Comparison of ENCODE assay signal across 9 cellular contexts in the genomic region with DNA sequence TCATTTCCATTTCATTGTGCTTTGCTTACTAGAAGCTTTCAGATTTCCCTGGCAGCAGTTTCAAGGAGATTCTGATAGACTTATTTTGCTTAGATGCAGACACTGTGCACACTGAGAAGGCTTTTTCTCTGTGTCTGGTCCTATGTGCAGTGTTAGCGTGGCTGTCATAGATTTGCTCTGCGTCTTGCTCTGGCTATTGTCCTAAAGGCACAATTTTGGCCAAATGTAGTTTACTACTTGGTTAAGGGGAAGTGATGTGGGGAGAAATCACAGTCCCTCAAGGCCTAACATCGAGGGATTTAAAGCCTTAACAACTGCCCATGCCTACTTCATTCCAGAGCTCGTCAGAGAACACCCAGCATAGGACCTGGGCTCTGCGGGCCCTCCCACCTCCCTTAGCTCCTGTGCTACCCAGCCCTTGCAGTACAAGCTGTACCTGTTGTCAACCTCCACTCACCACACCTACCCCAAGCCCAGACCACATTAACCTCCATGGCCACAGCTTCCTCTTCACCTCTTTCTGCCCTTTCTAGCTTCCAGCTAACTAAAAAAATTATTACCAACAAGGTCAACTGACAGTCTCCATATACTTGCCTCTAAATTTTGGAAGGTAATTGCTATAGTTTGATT. TPM values are rescaled to one million over a fixed set of nuclear protein-coding genes. Genes with fewer than 3 reads are reported as not detected.
DNase-seq lines count a peak whose midpoint lies in the region; ATAC-seq and TF ChIP-seq lines count a peak whose summit lies in the region.
"Had no signal": no experiment of that assay in that cellular context is flagged by ENCODE, and none has a peak within 500 bp of the region (broad histone marks: within the 10 kb centered on the region; RNA-seq: fewer than 3 reads in every experiment).

No MANE protein-coding gene starts in this region.

- H3K4ac ChIP-seq in IMR-90 (ENCODE audit: low read depth, low read length), result no peak overlapping the region
- no peak overlapping the region for H3K4ac ChIP-seq in H9 (ENCODE audit: low read depth, low read length)

- peaks cover 0 to 1% (median 0%) of the 10 kb centered on the region in 7 donors for H3K9me3 Mint-ChIP-seq in CD14-positive monocyte
- no peaks in the 10 kb centered on the region for H3K9me3 Mint-ChIP-seq in H9

- H3K79me1 ChIP-seq in IMR-90 (ENCODE audit: low read depth in 1 of 2, low read length in 2 of 2), result peaks cover 0 to 2% of the 10 kb centered on the region in 2 experiments; a peak in 1 of 4 replicates
- no peaks in the 10 kb centered on the region for H3K79me1 ChIP-seq in H9 (ENCODE audit: insufficient read depth, low read depth, low read length, poor library complexity, severe bottlenecking)

- H3F3A ChIP-seq in smooth muscle cell (ENCODE audit: low read depth), result peaks cover 5% of the 10 kb centered on the region

- no peaks in the 10 kb centered on the region for H3K23me2 ChIP-seq in H9 (ENCODE audit: insufficient read length, low read depth, low read length, poor library complexity, severe bottlenecking)

- H3K18ac ChIP-seq in IMR-90 (ENCODE audit: low read depth, low read length), result no peak overlapping the region
- no peak overlapping the region for H3K18ac ChIP-seq in H9 (ENCODE audit: insufficient read length, low read depth, low read length)

- no peak for TF ChIP-seq POLR2A in IMR-90 (IDR thresholded peaks at IDR 0.05; ENCODE audit: low read depth, low read length)

- H3K36me3 ChIP-seq in IMR-90 (ENCODE audit: control insufficient read depth, insufficient read depth, low read length), result no peaks in the 10 kb centered on the region
- no peaks in the 10 kb centered on the region for H3K36me3 ChIP-seq in smooth muscle cell (ENCODE audit: low read depth)

- H4K20me1 ChIP-seq in IMR-90 (ENCODE audit: insufficient read depth, low read length), result no peaks in the 10 kb centered on the region
- H4K20me1 ChIP-seq in H9 (ENCODE audit: control insufficient read depth, insufficient read depth, insufficient read length), result no peaks in the 10 kb centered on the region
- no peaks in the 10 kb centered on the region for H4K20me1 ChIP-seq in smooth muscle cell (ENCODE audit: low read depth)

- in situ Hi-C loops in IMR-90 (cut with MboI; ENCODE audit: low sequenced_read_pairs), result no loop called here

- H2BK12ac ChIP-seq in H9 (ENCODE audit: insufficient read length, low read depth, low read length), result no peak overlapping the region

- H3K4me2 ChIP-seq in IMR-90 (ENCODE audit: low read depth, low read length) (no peak overlapping the region), H9 (ENCODE audit: insufficient read depth, insufficient read length, low read length) (no peak overlapping the region), smooth muscle cell (no peak overlapping the region)

- H2BK15ac ChIP-seq in IMR-90 (ENCODE audit: low read depth, low read length) (no peak overlapping the region), H9 (ENCODE audit: low read depth, low read length) (no peak overlapping the region)

- H2BK5ac ChIP-seq in IMR-90 (ENCODE audit: low read depth, low read length, poor library complexity, severe bottlenecking), result no peak overlapping the region
- H2BK5ac ChIP-seq in H9 (ENCODE audit: insufficient read length, low read length), result no peak overlapping the region

- H3K4me3 Mint-ChIP-seq in CD14-positive monocyte (no peak overlapping the region), H9 (no peak overlapping the region)

- dilution Hi-C loops in IMR-90 (cut with HindIII; ENCODE audit: low sequenced_read_pairs, unreplicated experiment), result no loop called here

- H3K23ac ChIP-seq in IMR-90 (ENCODE audit: low read depth, low read length) (no peak overlapping the region), H9 (ENCODE audit: insufficient read length, low read depth, low read length) (no peak overlapping the region)

- H4K8ac ChIP-seq in IMR-90 (ENCODE audit: low read depth in 2 of 2, low read length in 2 of 2) (no peak overlapping the region), H9 (replicated peaks; ENCODE audit: insufficient read length, low read depth, low read length) (no peak overlapping the region)

- H2AFZ ChIP-seq in IMR-90 (replicated peaks; ENCODE audit: low read length, poor library complexity), result no peak overlapping the region
- no peak overlapping the region for H2AFZ ChIP-seq in H9 (ENCODE audit: low read length)
- no peak overlapping the region for H2AFZ ChIP-seq in smooth muscle cell (ENCODE audit: low read depth)

- H2AK9ac ChIP-seq in IMR-90 (replicated peaks; ENCODE audit: low read depth, low read length, poor library complexity), result peak overlapping the region; percentile 40

- H3K36me3 Mint-ChIP-seq in CD14-positive monocyte (no peaks in the 10 kb centered on the region), H9 (ENCODE audit: insufficient read depth in 1 of 3, low read depth in 3 of 3) (no peaks in the 10 kb centered on the region)

- intact Hi-C loops in IMR-90 (cut with micrococcal nuclease) (no loop called here), CD14-positive monocyte (cut with micrococcal nuclease) (no loop called here)

- TF ChIP-seq RAD21 in IMR-90 (IDR thresholded peaks at IDR 0.05; ENCODE audit: low read length), result no peak

- TF ChIP-seq CTCF in IMR-90 (conservative IDR thresholded peaks at IDR 0.05; ENCODE audit: low read depth, low read length) (no peak), CD14-positive monocyte (IDR thresholded peaks at IDR 0.05) (no peak), H9 (conservative IDR thresholded peaks at IDR 0.05) (no peak), smooth muscle cell (IDR thresholded peaks at IDR 0.05; ENCODE audit: borderline replicate concordance, insufficient read depth, poor library complexity, severe bottlenecking) (no peak)

- H3K4me3 ChIP-seq in IMR-90 (ENCODE audit: insufficient read depth, low read depth, low read length), result no peak overlapping the region
- no peak overlapping the region for H3K4me3 ChIP-seq in smooth muscle cell

- H4K5ac ChIP-seq in IMR-90 (ENCODE audit: low read depth, low read length), result no peak overlapping the region
- no peak overlapping the region for H4K5ac ChIP-seq in H9 (ENCODE audit: insufficient read length, low read depth, low read length)

- H3K27me3 Mint-ChIP-seq in CD14-positive monocyte (ENCODE audit: low read depth in 3 of 3) (peaks cover 0 to 6% (median 2%) of the 10 kb centered on the region in 3 donors), H9 (ENCODE audit: low read depth) (no peaks in the 10 kb centered on the region)

- no peaks in the 10 kb centered on the region for H3K79me2 ChIP-seq in H9 (ENCODE audit: insufficient read depth, low read length)
- H3K79me2 ChIP-seq in smooth muscle cell (ENCODE audit: low read depth), result no peaks in the 10 kb centered on the region

- H4K91ac ChIP-seq in IMR-90 (ENCODE audit: insufficient read depth, low read depth, low read length), result no peak overlapping the region
- no peak overlapping the region for H4K91ac ChIP-seq in H9 (ENCODE audit: insufficient read length, low read depth, low read length)

- no peak overlapping the region for H3T11ph ChIP-seq in H9 (ENCODE audit: low read length)

- H3K14ac ChIP-seq in IMR-90 (replicated peaks; ENCODE audit: low read depth, low read length), result no peak overlapping the region
- H3K14ac ChIP-seq in H9 (ENCODE audit: insufficient read depth, low read length), result no peak overlapping the region

- ATAC-seq in GM19035 (IDR thresholded peaks at IDR 0.05; ENCODE audit: unreplicated experiment), result peak; percentile 80
- ATAC-seq in IMR-90 (ENCODE audit: low read depth), result no peak
- ATAC-seq: HCT116 had no signal

- H2BK20ac ChIP-seq in IMR-90 (ENCODE audit: low read depth, low read length) (no peak overlapping the region), H9 (ENCODE audit: low read depth, low read length, poor library complexity, severe bottlenecking) (no peak overlapping the region)

- no peak overlapping the region for H3K9ac ChIP-seq in IMR-90 (ENCODE audit: low read depth, low read length)
- no peak overlapping the region for H3K9ac ChIP-seq in H9 (ENCODE audit: extremely low read depth, insufficient read length, low read length)
- no peak overlapping the region for H3K9ac ChIP-seq in smooth muscle cell (ENCODE audit: low read depth)

- WGBS in IMR-90 (ENCODE audit: extremely low coverage in 2 of 2, insufficient read length in 1 of 2), 2 experiments, result 40% methylated on average over 1 of the region's 5 CpGs; no CpG with 5 or more reads in 1 of the 2 experiments
- no CpG with 5 or more reads among the region's 5 CpGs for WGBS in H9 (ENCODE audit: extremely low coverage, insufficient read length, low lambda C conversion rate)
- 95% methylated on average over 5 of the region's 5 CpGs for WGBS in smooth muscle cell (ENCODE audit: low lambda C conversion rate)

- no TSS peak for BruUV-seq in IMR-90 (replicated peaks; lab: Mats Ljungman, UMichigan)

- no peak overlapping the region for H3K27ac Mint-ChIP-seq in CD14-positive monocyte
- no peak overlapping the region for H3K27ac Mint-ChIP-seq in H9

- no peak overlapping the region for H3K27ac ChIP-seq in IMR-90 (ENCODE audit: insufficient read depth, low read length)
- H3K27ac ChIP-seq in H9 (ENCODE audit: insufficient read length, low read depth, low read length), result no peak overlapping the region
- no peak overlapping the region for H3K27ac ChIP-seq in smooth muscle cell (ENCODE audit: low read depth)

- H3K4me1 ChIP-seq in IMR-90 (ENCODE audit: control insufficient read depth, insufficient read depth, low read length), result peaks cover 8% of the 10 kb centered on the region
- H3K4me1 ChIP-seq in H9 (ENCODE audit: insufficient read depth, low read length), result no peaks in the 10 kb centered on the region
- H3K4me1 ChIP-seq in smooth muscle cell (ENCODE audit: low read depth), result peaks cover 2% of the 10 kb centered on the region

- H3K56ac ChIP-seq in IMR-90 (ENCODE audit: extremely low read depth, insufficient read depth, low read length) (no peak overlapping the region), H9 (ENCODE audit: insufficient read length, low read depth, low read length) (no peak overlapping the region)

- POLR2A ChIA-PET in IMR-90 (lab: Charles Lee; ENCODE audit: unreplicated experiment), result no interaction called here

- CTCF ChIA-PET in IMR-90 (lab: Yijun Ruan, JAX), result interaction anchor here (0.6 to 0.9 kb wide), 2 partner anchors 20 to 23 kb away, joined by 3 read pairs; no protein-coding TSS in a partner anchor

- H2BK120ac ChIP-seq in IMR-90 (ENCODE audit: low read depth, low read length) (no peak overlapping the region), H9 (ENCODE audit: low read depth, low read length, poor library complexity, severe bottlenecking) (no peak overlapping the region)

- H2AK5ac ChIP-seq in IMR-90 (ENCODE audit: low read depth, low read length) (no peak overlapping the region; the same call in 1 of the 2 replicates), H9 (ENCODE audit: insufficient read length, low read length) (no peak overlapping the region)

- DNase-seq in IMR-90 (no peak), activated T-helper 1 cell treated with Interleukin-2 at 50 U/mL for 16 hours (ENCODE audit: low read depth) (peak; percentile 39), CD14-positive monocyte (ENCODE audit: low spot score) (no peak), H9 (no peak), NCI-H345 treated with DMSO at 0.1 percent for 48 hours (lab: John Stamatoyannopoulos, UW; ENCODE audit: unreplicated experiment) (no peak), smooth muscle cell (lab: John Stamatoyannopoulos, UW; ENCODE audit: unreplicated experiment) (no peak)
- peak; percentile 19 to 44 for DNase-seq in stimulated activated CD4-positive, alpha-beta T cell treated with anti-CD3 and anti-CD28 coated beads, Interleukin-2, amount 100 ng/mL, for 48 hours

- no peaks in the 10 kb centered on the region for H3K27me3 ChIP-seq in IMR-90 (ENCODE audit: control insufficient read depth, insufficient read depth, low read length)
- no peaks in the 10 kb centered on the region for H3K27me3 ChIP-seq in H9 (ENCODE audit: insufficient read depth, low read length)
- H3K27me3 ChIP-seq in smooth muscle cell (ENCODE audit: low read depth), result no peaks in the 10 kb centered on the region

- H3K4me1 Mint-ChIP-seq in CD14-positive monocyte (peaks cover 10% of the 10 kb centered on the region), H9 (no peaks in the 10 kb centered on the region; a peak in 1 of 4 replicates)

- H3K9me3 ChIP-seq in IMR-90 (ENCODE audit: control insufficient read depth, insufficient read depth, low read length), result no peaks in the 10 kb centered on the region
- H3K9me3 ChIP-seq in H9 (ENCODE audit: control insufficient read depth, low read depth, low read length), result no peaks in the 10 kb centered on the region
- no peaks in the 10 kb centered on the region for H3K9me3 ChIP-seq in smooth muscle cell (replicated peaks; ENCODE audit: low read depth)

- peaks cover 6% of the 10 kb centered on the region; the same call in 1 of the 2 replicates for H3K9me1 ChIP-seq in IMR-90 (ENCODE audit: insufficient read depth, low read length)

RNA-seq across cellular contexts. Expression of gene KATNAL1, which starts 38.9 kb away (rescaled TPM):
- 16.8 and 35.8 TPM in 2 replicates for total RNA-seq in IMR-90 (2012; rRNA removed)
- 6.5 and 6.9 TPM in 2 replicates for polyA plus RNA-seq in IMR-90 (2012; rRNA removed)
- 1.2 and 1.5 TPM in 2 replicates for polyA plus RNA-seq in IMR-90 (2012; cell fraction: cytosol; rRNA removed)
- polyA plus RNA-seq in IMR-90 (2012; cell fraction: nucleus; rRNA removed; ENCODE audit: low replicate concordance), result 0.91 and 5.9 TPM in 2 replicates
- polyA plus RNA-seq in CD14-positive monocyte, result 1 to 10 TPM; 1.0 to 1.2 TPM
- total RNA-seq in H9 (2021), result 11.0 and 11.2 TPM in 2 replicates
- total RNA-seq in smooth muscle cell, result 35.1 and 37.3 TPM in 2 replicates
- polyA plus RNA-seq in smooth muscle cell, result 9.9 and 12.4 TPM in 2 replicates

Comparison
In these comparisons a context has a peak if more than half of its experiments do, and no peak if none do; other contexts are left out.
1. DNase-seq: peak in activated T-helper 1 cell treated with Interleukin-2 at 50 U/mL for 16 hours (single experiment) and stimulated activated CD4-positive, alpha-beta T cell treated with anti-CD3 and anti-CD28 coated beads, Interleukin-2, amount 100 ng/mL, for 48 hours (2 of 2); none in IMR-90 (single experiment), CD14-positive monocyte (single experiment), H9 (single experiment), NCI-H345 treated with DMSO at 0.1 percent for 48 hours (single experiment) and smooth muscle cell (single experiment).